In the genomic region with DNA sequence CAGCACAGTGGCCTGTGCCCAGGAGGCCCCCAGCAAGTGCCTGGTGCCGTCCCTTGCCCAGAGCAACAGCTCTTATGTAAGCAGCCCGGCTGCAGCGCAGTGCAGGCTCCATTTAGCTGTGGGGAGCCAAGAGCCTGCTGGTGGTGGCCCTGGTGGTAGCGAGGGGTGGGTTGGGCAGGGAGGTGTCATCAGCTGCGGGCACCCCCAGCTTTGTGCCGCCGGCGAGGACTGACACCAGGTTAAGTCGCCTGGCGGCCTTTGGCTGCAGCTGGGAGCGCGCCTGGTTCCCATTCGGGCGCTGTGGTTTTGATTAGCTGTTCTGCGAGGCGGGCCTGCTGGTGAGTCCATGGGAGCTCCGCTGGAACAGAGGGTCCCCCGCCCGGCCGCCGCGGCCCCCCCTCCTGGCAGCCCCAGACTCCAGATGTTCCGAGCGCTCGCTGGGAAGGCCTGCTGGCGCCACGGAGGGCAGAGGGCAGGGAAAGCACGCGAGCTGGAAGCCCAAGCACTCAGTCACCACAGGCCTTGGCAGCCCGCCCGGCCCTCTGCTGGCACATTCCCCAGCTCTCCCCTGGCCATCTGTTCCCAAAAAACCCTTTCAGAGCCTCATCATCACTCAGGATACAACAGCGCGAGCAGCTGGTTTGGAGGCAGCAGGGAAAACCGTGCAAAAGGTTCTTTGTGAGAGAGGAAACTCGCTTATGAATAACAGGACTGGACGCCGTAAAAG, we compare ENCODE assay signal across 1 cellular context.
TF ChIP-seq lines count a peak whose summit lies in the region.

No MANE protein-coding gene starts in this region.

TF ChIP-seq in HepG2, 621 proteins besides CTCF, POLR2A, EP300 and RAD21 (continued from another document and continues in another):
- TF ChIP-seq CSRNP1 (CRISPR knock-in tag; IDR thresholded peaks at IDR 0.05) (no peak), SMAD1 (CRISPR knock-in tag; IDR thresholded peaks at IDR 0.05; ENCODE audit: borderline replicate concordance, low read depth) (0 out of 2 replicates have a peak, but pooled peaks have one; percentile 75), MLXIP (CRISPR knock-in tag; IDR thresholded peaks at IDR 0.05; ENCODE audit: borderline replicate concordance) (no peak), KDM3A (CRISPR knock-in tag; IDR thresholded peaks at IDR 0.05; ENCODE audit: low read depth) (peak; percentile 61; the same call in 1 of the 2 replicates), ZMYM4 (CRISPR knock-in tag; IDR thresholded peaks at IDR 0.05) (no peak), MNT (IDR thresholded peaks at IDR 0.05) (no peak), TBX3 (IDR thresholded peaks at IDR 0.05; ENCODE audit: borderline replicate concordance) (no peak), ERF (CRISPR knock-in tag; IDR thresholded peaks at IDR 0.05) (peak; percentile 62; the same call in 1 of the 2 replicates), KDM2A (CRISPR knock-in tag; IDR thresholded peaks at IDR 0.05; ENCODE audit: borderline replicate concordance, low read depth) (peak; percentile 73; the same call in 1 of the 2 replicates), ZNF740 (CRISPR knock-in tag; IDR thresholded peaks at IDR 0.05) (peak; percentile 69), ARID2 (CRISPR knock-in tag; IDR thresholded peaks at IDR 0.05; ENCODE audit: borderline replicate concordance) (no peak), NR2F1 (CRISPR knock-in tag; IDR thresholded peaks at IDR 0.05) (peak; percentile 63 to 72), ZNF335 (CRISPR knock-in tag; IDR thresholded peaks at IDR 0.05) (0 out of 2 replicates have a peak, but pooled peaks have one; percentile 26), ZNF557 (CRISPR knock-in tag; IDR thresholded peaks at IDR 0.05) (no peak), FOXA3 (CRISPR knock-in tag; IDR thresholded peaks at IDR 0.05) (peak; percentile 57), SCMH1 (CRISPR knock-in tag; IDR thresholded peaks at IDR 0.05; ENCODE audit: borderline replicate concordance) (no peak), HMG20A (CRISPR knock-in tag; IDR thresholded peaks at IDR 0.05; ENCODE audit: borderline replicate concordance) (peak; percentile 44; the same call in 1 of the 2 replicates), ZNF7 (CRISPR knock-in tag; IDR thresholded peaks at IDR 0.05) (no peak), GATAD2A (CRISPR knock-in tag; IDR thresholded peaks at IDR 0.05) (peak; percentile 71), TEAD3 (CRISPR knock-in tag; optimal IDR thresholded peaks at IDR 0.05; ENCODE audit: borderline replicate concordance) (peak; percentile 86), FOSL2 (CRISPR knock-in tag; IDR thresholded peaks at IDR 0.05) (peak; percentile 69), NFKB2 (CRISPR knock-in tag; IDR thresholded peaks at IDR 0.05; ENCODE audit: borderline replicate concordance) (peak; percentile 71; the same call in 1 of the 2 replicates), RARG (CRISPR knock-in tag; IDR thresholded peaks at IDR 0.05; ENCODE audit: low read depth) (no peak), CEBPG (CRISPR knock-in tag; IDR thresholded peaks at IDR 0.05) (0 out of 2 replicates have a peak, but pooled peaks have one; percentile 13), ZNF772 (CRISPR knock-in tag; IDR thresholded peaks at IDR 0.05) (peak; percentile 65; the same call in 1 of the 2 replicates), POGZ (CRISPR knock-in tag; IDR thresholded peaks at IDR 0.05) (no peak), SP2 (CRISPR knock-in tag; IDR thresholded peaks at IDR 0.05) (no peak), ZSCAN9 (CRISPR knock-in tag; IDR thresholded peaks at IDR 0.05; ENCODE audit: borderline replicate concordance) (peak; percentile 58; the same call in 1 of the 2 replicates), AHR (CRISPR knock-in tag; IDR thresholded peaks at IDR 0.05) (0 out of 2 replicates have a peak, but pooled peaks have one; percentile 36), CREM (IDR thresholded peaks at IDR 0.05) (no peak), CREM (CRISPR knock-in tag; IDR thresholded peaks at IDR 0.05) (no peak), ZFX (CRISPR knock-in tag; IDR thresholded peaks at IDR 0.05; ENCODE audit: low read depth) (peak; percentile 81), ZNF460 (CRISPR knock-in tag; IDR thresholded peaks at IDR 0.05; ENCODE audit: borderline replicate concordance) (no peak), ZNF343 (CRISPR knock-in tag; IDR thresholded peaks at IDR 0.05) (peak; percentile 65; the same call in 1 of the 2 replicates), ELF3 (CRISPR knock-in tag; IDR thresholded peaks at IDR 0.05) (0 out of 2 replicates have a peak, but pooled peaks have one; percentile 46), ZBTB37 (CRISPR knock-in tag; IDR thresholded peaks at IDR 0.05) (no peak), SATB2 (CRISPR knock-in tag; IDR thresholded peaks at IDR 0.05) (no peak)
- TF ChIP-seq, protein P1, sequence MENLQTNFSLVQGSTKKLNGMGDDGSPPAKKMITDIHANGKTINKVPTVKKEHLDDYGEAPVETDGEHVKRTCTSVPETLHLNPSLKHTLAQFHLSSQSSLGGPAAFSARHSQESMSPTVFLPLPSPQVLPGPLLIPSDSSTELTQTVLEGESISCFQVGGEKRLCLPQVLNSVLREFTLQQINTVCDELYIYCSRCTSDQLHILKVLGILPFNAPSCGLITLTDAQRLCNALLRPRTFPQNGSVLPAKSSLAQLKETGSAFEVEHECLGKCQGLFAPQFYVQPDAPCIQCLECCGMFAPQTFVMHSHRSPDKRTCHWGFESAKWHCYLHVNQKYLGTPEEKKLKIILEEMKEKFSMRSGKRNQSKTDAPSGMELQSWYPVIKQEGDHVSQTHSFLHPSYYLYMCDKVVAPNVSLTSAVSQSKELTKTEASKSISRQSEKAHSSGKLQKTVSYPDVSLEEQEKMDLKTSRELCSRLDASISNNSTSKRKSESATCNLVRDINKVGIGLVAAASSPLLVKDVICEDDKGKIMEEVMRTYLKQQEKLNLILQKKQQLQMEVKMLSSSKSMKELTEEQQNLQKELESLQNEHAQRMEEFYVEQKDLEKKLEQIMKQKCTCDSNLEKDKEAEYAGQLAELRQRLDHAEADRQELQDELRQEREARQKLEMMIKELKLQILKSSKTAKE (CRISPR knock-in tag; IDR thresholded peaks at IDR 0.05; ENCODE audit: borderline replicate concordance) = peak; percentile 73
- TF ChIP-seq, protein P2, sequence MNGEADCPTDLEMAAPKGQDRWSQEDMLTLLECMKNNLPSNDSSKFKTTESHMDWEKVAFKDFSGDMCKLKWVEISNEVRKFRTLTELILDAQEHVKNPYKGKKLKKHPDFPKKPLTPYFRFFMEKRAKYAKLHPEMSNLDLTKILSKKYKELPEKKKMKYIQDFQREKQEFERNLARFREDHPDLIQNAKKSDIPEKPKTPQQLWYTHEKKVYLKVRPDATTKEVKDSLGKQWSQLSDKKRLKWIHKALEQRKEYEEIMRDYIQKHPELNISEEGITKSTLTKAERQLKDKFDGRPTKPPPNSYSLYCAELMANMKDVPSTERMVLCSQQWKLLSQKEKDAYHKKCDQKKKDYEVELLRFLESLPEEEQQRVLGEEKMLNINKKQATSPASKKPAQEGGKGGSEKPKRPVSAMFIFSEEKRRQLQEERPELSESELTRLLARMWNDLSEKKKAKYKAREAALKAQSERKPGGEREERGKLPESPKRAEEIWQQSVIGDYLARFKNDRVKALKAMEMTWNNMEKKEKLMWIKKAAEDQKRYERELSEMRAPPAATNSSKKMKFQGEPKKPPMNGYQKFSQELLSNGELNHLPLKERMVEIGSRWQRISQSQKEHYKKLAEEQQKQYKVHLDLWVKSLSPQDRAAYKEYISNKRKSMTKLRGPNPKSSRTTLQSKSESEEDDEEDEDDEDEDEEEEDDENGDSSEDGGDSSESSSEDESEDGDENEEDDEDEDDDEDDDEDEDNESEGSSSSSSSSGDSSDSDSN (CRISPR knock-in tag; IDR thresholded peaks at IDR 0.05) = peak; percentile 78
- TF ChIP-seq, protein P3, sequence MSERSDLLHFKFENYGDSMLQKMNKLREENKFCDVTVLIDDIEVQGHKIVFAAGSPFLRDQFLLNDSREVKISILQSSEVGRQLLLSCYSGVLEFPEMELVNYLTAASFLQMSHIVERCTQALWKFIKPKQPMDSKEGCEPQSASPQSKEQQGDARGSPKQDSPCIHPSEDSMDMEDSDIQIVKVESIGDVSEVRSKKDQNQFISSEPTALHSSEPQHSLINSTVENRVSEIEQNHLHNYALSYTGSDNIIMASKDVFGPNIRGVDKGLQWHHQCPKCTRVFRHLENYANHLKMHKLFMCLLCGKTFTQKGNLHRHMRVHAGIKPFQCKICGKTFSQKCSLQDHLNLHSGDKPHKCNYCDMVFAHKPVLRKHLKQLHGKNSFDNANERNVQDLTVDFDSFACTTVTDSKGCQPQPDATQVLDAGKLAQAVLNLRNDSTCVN (CRISPR knock-in tag; IDR thresholded peaks at IDR 0.05; ENCODE audit: borderline replicate concordance) = peak; percentile 60; the same call in 1 of the 2 replicates
- TF ChIP-seq, protein P4, sequence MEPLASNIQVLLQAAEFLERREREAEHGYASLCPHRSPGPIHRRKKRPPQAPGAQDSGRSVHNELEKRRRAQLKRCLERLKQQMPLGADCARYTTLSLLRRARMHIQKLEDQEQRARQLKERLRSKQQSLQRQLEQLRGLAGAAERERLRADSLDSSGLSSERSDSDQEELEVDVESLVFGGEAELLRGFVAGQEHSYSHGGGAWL (CRISPR knock-in tag; IDR thresholded peaks at IDR 0.05) = peak; percentile 68; the same call in 1 of the 2 replicates
- TF ChIP-seq, protein P5, sequence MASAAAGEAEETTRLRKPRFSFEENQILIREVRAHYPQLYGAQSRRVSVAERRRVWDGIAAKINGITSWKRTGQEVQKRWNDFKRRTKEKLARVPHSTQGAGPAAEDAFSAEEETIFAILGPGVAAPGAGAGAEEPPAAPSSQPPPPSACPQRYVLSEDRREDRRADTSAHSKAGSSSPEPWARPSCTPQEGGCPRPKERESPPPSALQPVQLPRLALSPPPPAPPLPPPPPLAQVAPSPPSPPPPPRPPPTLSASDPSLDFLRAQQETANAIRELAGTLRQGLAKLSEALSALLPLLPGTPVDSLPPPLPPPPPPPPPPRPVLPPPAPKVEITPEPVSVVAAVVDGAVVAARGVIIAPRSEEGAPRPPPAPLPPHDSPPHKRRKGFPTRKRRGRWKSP (CRISPR knock-in tag; IDR thresholded peaks at IDR 0.05) = no peak
- TF ChIP-seq, protein P6, sequence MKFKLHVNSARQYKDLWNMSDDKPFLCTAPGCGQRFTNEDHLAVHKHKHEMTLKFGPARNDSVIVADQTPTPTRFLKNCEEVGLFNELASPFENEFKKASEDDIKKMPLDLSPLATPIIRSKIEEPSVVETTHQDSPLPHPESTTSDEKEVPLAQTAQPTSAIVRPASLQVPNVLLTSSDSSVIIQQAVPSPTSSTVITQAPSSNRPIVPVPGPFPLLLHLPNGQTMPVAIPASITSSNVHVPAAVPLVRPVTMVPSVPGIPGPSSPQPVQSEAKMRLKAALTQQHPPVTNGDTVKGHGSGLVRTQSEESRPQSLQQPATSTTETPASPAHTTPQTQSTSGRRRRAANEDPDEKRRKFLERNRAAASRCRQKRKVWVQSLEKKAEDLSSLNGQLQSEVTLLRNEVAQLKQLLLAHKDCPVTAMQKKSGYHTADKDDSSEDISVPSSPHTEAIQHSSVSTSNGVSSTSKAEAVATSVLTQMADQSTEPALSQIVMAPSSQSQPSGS (CRISPR knock-in tag; IDR thresholded peaks at IDR 0.05) = 0 out of 2 replicates have a peak, but pooled peaks have one; percentile 18
